6 cellular contexts compared by ENCODE assay signal in the genomic region with DNA sequence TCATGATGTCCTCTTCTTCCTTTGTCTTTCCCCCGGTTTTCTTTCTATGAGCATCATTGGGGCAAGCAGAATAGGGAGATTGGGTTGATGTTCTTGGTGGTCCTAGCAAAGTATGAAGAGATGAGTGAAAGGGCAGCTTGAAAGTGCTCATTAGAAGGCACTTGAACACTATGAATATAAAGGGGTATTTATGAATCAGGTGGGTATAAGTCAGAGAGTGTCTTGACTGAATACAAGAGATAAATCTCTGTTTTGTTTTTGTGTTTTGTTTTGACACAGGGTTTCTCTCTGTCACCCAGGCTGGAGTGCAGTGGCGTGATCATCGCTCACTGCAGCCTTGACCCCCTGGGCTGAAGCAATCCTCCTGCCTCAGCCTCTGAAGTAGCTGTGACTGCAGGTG. TPM values are rescaled to one million over a fixed set of nuclear protein-coding genes. Genes with fewer than 3 reads are reported as not detected.
DNase-seq lines count a peak whose midpoint lies in the region; ATAC-seq and TF ChIP-seq lines count a peak whose summit lies in the region.
"Not testable (repeated sequence)": the region's sequence is repeated elsewhere in the genome, so short reads cannot be mapped to it uniquely, and the experiment has no call there.

No MANE protein-coding gene starts in this region.

- not testable (repeated sequence) for H3K4me3 Mint-ChIP-seq in GM23338; activated CD4-positive, alpha-beta T cell treated with anti-CD3 and anti-CD28 coated beads for 36 hours; activated T-cell treated with anti-CD3 and anti-CD28 coated beads, Interleukin-2, amount 50 U/mL, for 4 hours; stimulated activated effector memory CD8-positive, alpha-beta T cell treated with anti-CD3 and anti-CD28 coated beads, Interleukin-12 subunit alpha, Interleukin-12 subunit beta, amount 100 ng/mL, for 72 hours
- H3K4me3 Mint-ChIP-seq in activated naive CD8-positive, alpha-beta T cell, result peak overlapping the region; percentile 66
- peak overlapping the region; percentile 31 for H3K4me3 Mint-ChIP-seq in endothelial cell (ENCODE audit: unreplicated experiment)

- CTCF ChIA-PET in activated CD4-positive, alpha-beta T cell treated with anti-CD3 and anti-CD28 coated beads for 36 hours (lab: Charles Lee), result not testable (repeated sequence)

- H3K4me2 ChIP-seq in GM23338, result peak overlapping the region; percentile 67; the same call in 1 of the 2 replicates

- intact Hi-C loops in activated CD4-positive, alpha-beta T cell treated with anti-CD3 and anti-CD28 coated beads for 36 hours (cut with DNase I, micrococcal nuclease), result not testable (repeated sequence)

- peaks cover 13% of the 10 kb centered on the region for H3K4me1 Mint-ChIP-seq in GM23338
- H3K4me1 Mint-ChIP-seq in activated CD4-positive, alpha-beta T cell treated with anti-CD3 and anti-CD28 coated beads for 36 hours, result peaks cover 20% of the 10 kb centered on the region
- H3K4me1 Mint-ChIP-seq in activated T-cell treated with anti-CD3 and anti-CD28 coated beads, Interleukin-2, amount 50 U/mL, for 4 hours (ENCODE audit: low read depth), result peaks cover 19% of the 10 kb centered on the region
- H3K4me1 Mint-ChIP-seq in activated naive CD8-positive, alpha-beta T cell (ENCODE audit: low read depth), result peaks cover 25% of the 10 kb centered on the region
- peaks cover 16% of the 10 kb centered on the region for H3K4me1 Mint-ChIP-seq in endothelial cell (ENCODE audit: unreplicated experiment)
- H3K4me1 Mint-ChIP-seq in stimulated activated effector memory CD8-positive, alpha-beta T cell treated with anti-CD3 and anti-CD28 coated beads, Interleukin-12 subunit alpha, Interleukin-12 subunit beta, amount 100 ng/mL, for 72 hours, result peaks cover 23% of the 10 kb centered on the region

- not testable (repeated sequence) for H3K4me3 ChIP-seq in GM23338

- DNase-seq in GM23338 (ENCODE audit: low spot score); activated T-cell treated with anti-CD3 and anti-CD28 coated beads, Interleukin-2, amount 50 U/mL, for 4 hours; endothelial cell (ENCODE audit: low spot score); stimulated activated effector memory CD8-positive, alpha-beta T cell treated with anti-CD3 and anti-CD28 coated beads, Interleukin-12 subunit alpha, Interleukin-12 subunit beta, amount 100 ng/mL, for 72 hours (ENCODE audit: low spot score in 2 of 2): not testable (repeated sequence)
- DNase-seq in activated CD4-positive, alpha-beta T cell treated with anti-CD3 and anti-CD28 coated beads for 36 hours, result peak; percentile 8

- H3K27ac Mint-ChIP-seq in GM23338; activated CD4-positive, alpha-beta T cell treated with anti-CD3 and anti-CD28 coated beads for 36 hours; activated naive CD8-positive, alpha-beta T cell; stimulated activated effector memory CD8-positive, alpha-beta T cell treated with anti-CD3 and anti-CD28 coated beads, Interleukin-12 subunit alpha, Interleukin-12 subunit beta, amount 100 ng/mL, for 72 hours: not testable (repeated sequence)
- peak overlapping the region; percentile 92 for H3K27ac Mint-ChIP-seq in endothelial cell (ENCODE audit: unreplicated experiment)

- not testable (repeated sequence) for H4K20me1 ChIP-seq in GM23338 (replicated peaks; ENCODE audit: insufficient read depth)

- not testable (repeated sequence) for H3K4me1 ChIP-seq in GM23338 (ENCODE audit: insufficient read depth)

- H3K9me3 Mint-ChIP-seq in GM23338; activated CD4-positive, alpha-beta T cell treated with anti-CD3 and anti-CD28 coated beads for 36 hours (ENCODE audit: low read depth); activated T-cell treated with anti-CD3 and anti-CD28 coated beads, Interleukin-2, amount 50 U/mL, for 4 hours; activated naive CD8-positive, alpha-beta T cell (ENCODE audit: low read depth); endothelial cell (ENCODE audit: unreplicated experiment); stimulated activated effector memory CD8-positive, alpha-beta T cell treated with anti-CD3 and anti-CD28 coated beads, Interleukin-12 subunit alpha, Interleukin-12 subunit beta, amount 100 ng/mL, for 72 hours: not testable (repeated sequence)

- not testable (repeated sequence) for H3K36me3 ChIP-seq in GM23338 (ENCODE audit: insufficient read depth)

- H3K27me3 ChIP-seq in GM23338 (ENCODE audit: insufficient read depth), result not testable (repeated sequence)

- H2AFZ ChIP-seq in GM23338, result not testable (repeated sequence)

- TF ChIP-seq CTCF in GM23338 (conservative IDR thresholded peaks at IDR 0.05; ENCODE audit: low read depth in 2 of 2); endothelial cell (IDR thresholded peaks at IDR 0.05; ENCODE audit: unreplicated experiment): not testable (repeated sequence)

- not testable (repeated sequence) for H3K27me3 Mint-ChIP-seq in GM23338 (ENCODE audit: insufficient read depth, low read depth, poor library complexity); activated naive CD8-positive, alpha-beta T cell; endothelial cell (ENCODE audit: unreplicated experiment)
- peaks cover 26% of the 10 kb centered on the region for H3K27me3 Mint-ChIP-seq in activated CD4-positive, alpha-beta T cell treated with anti-CD3 and anti-CD28 coated beads for 36 hours
- H3K27me3 Mint-ChIP-seq in activated T-cell treated with anti-CD3 and anti-CD28 coated beads, Interleukin-2, amount 50 U/mL, for 4 hours (ENCODE audit: low read depth), result peaks cover 16% of the 10 kb centered on the region

- not testable (repeated sequence) for H3F3A ChIP-seq in GM23338 (replicated peaks; ENCODE audit: low read depth)

- not testable (repeated sequence) for H3K79me2 ChIP-seq in GM23338 (replicated peaks; ENCODE audit: insufficient read depth)

- not testable (repeated sequence) for H3K9me2 ChIP-seq in GM23338 (ENCODE audit: insufficient read depth)

- not testable (repeated sequence) for ATAC-seq in GM23338
- peak; percentile 75 for ATAC-seq in activated CD4-positive, alpha-beta T cell treated with anti-CD3 and anti-CD28 coated beads for 36 hours
- peak; percentile 58 to 59 for ATAC-seq in activated T-cell treated with anti-CD3 and anti-CD28 coated beads, Interleukin-2, amount 50 U/mL, for 4 hours
- peak; percentile 80 for ATAC-seq in stimulated activated effector memory CD8-positive, alpha-beta T cell treated with anti-CD3 and anti-CD28 coated beads, Interleukin-12 subunit alpha, Interleukin-12 subunit beta, amount 100 ng/mL, for 72 hours

- not testable (repeated sequence) for H3K27ac ChIP-seq in GM23338 (ENCODE audit: low read depth)

- POLR2A ChIA-PET in activated CD4-positive, alpha-beta T cell treated with anti-CD3 and anti-CD28 coated beads for 36 hours (lab: Charles Lee), result not testable (repeated sequence)

- not testable (repeated sequence) for H3K36me3 Mint-ChIP-seq in GM23338 (ENCODE audit: low read depth); activated CD4-positive, alpha-beta T cell treated with anti-CD3 and anti-CD28 coated beads for 36 hours (ENCODE audit: low read depth); activated T-cell treated with anti-CD3 and anti-CD28 coated beads, Interleukin-2, amount 50 U/mL, for 4 hours (ENCODE audit: insufficient read depth); activated naive CD8-positive, alpha-beta T cell; endothelial cell (ENCODE audit: low read depth, unreplicated experiment); stimulated activated effector memory CD8-positive, alpha-beta T cell treated with anti-CD3 and anti-CD28 coated beads, Interleukin-12 subunit alpha, Interleukin-12 subunit beta, amount 100 ng/mL, for 72 hours

RNA-seq across cellular contexts. Expression of gene NIPA1, which starts 46.6 kb away (rescaled TPM):
- total RNA-seq in GM23338 (2014; rRNA removed; shearing (Covaris generic)), result 10.4 and 14.7 TPM in 2 replicates
- polyA plus RNA-seq in GM23338 (2016; fragmentation: Nextera tagmentation; extraction: Ambion mirVana), result 3.1 and 3.5 TPM in 2 replicates
- 10 to 100 TPM; 10.6 to 12.2 TPM for total RNA-seq in activated CD4-positive, alpha-beta T cell treated with anti-CD3 and anti-CD28 coated beads for 36 hours
- 10 to 100 TPM; 57.9 to 84.9 (median 69.0) TPM for total RNA-seq in activated T-cell treated with anti-CD3 and anti-CD28 coated beads, Interleukin-2, amount 50 U/mL, for 4 hours
- total RNA-seq in endothelial cell (ENCODE audit: unreplicated experiment), result 28.1 TPM
